In the genomic region with DNA sequence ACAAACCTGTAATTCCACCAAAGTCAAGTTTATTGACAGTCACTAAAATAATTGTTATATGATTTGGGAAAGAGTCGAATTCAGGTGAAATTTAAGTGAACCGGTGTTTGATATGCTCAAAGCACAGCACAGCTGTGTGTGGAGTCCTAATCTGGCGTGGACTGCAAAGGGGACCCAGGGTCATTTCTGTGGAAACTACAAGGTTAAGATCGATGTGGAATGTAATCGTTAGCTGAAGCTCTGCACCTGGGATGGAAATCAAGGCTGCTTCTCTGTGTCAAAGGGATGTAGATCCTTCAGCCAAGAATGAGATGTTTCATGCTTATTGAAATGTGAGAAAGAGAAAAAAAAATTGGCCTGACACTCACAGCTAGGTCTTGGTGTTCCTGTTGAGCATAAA, we compare ENCODE assay signal across 1 cellular context.
TF ChIP-seq lines count a peak whose summit lies in the region.

No MANE protein-coding gene starts in this region.

TF ChIP-seq in WTC11, 78 proteins besides CTCF, POLR2A, EP300 and RAD21 (continued from another document):
- TF ChIP-seq, protein P1, sequence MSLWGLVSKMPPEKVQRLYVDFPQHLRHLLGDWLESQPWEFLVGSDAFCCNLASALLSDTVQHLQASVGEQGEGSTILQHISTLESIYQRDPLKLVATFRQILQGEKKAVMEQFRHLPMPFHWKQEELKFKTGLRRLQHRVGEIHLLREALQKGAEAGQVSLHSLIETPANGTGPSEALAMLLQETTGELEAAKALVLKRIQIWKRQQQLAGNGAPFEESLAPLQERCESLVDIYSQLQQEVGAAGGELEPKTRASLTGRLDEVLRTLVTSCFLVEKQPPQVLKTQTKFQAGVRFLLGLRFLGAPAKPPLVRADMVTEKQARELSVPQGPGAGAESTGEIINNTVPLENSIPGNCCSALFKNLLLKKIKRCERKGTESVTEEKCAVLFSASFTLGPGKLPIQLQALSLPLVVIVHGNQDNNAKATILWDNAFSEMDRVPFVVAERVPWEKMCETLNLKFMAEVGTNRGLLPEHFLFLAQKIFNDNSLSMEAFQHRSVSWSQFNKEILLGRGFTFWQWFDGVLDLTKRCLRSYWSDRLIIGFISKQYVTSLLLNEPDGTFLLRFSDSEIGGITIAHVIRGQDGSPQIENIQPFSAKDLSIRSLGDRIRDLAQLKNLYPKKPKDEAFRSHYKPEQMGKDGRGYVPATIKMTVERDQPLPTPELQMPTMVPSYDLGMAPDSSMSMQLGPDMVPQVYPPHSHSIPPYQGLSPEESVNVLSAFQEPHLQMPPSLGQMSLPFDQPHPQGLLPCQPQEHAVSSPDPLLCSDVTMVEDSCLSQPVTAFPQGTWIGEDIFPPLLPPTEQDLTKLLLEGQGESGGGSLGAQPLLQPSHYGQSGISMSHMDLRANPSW (CRISPR knock-in tag; conservative IDR thresholded peaks at IDR 0.05; ENCODE audit: low read depth) = no peak
- no peak for TF ChIP-seq CREB1 (CRISPR knock-in tag; IDR thresholded peaks at IDR 0.05)
- TF ChIP-seq, protein P2, sequence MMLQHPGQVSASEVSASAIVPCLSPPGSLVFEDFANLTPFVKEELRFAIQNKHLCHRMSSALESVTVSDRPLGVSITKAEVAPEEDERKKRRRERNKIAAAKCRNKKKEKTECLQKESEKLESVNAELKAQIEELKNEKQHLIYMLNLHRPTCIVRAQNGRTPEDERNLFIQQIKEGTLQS (CRISPR knock-in tag; conservative IDR thresholded peaks at IDR 0.05) = no peak
- no peak for TF ChIP-seq ZMAT4 (CRISPR knock-in tag; IDR thresholded peaks at IDR 0.05)
- TF ChIP-seq NFATC4 (CRISPR knock-in tag; IDR thresholded peaks at IDR 0.05) = no peak
- no peak for TF ChIP-seq ATF1 (CRISPR knock-in tag; IDR thresholded peaks at IDR 0.05)
- TF ChIP-seq PRDM15 (CRISPR knock-in tag; IDR thresholded peaks at IDR 0.05) = no peak
- TF ChIP-seq NR1H2 (CRISPR knock-in tag; IDR thresholded peaks at IDR 0.05) = no peak
- TF ChIP-seq, protein P3, sequence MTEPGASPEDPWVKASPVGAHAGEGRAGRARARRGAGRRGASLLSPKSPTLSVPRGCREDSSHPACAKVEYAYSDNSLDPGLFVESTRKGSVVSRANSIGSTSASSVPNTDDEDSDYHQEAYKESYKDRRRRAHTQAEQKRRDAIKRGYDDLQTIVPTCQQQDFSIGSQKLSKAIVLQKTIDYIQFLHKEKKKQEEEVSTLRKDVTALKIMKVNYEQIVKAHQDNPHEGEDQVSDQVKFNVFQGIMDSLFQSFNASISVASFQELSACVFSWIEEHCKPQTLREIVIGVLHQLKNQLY (CRISPR knock-in tag; IDR thresholded peaks at IDR 0.05) = no peak
- TF ChIP-seq JUN (CRISPR knock-in tag; IDR thresholded peaks at IDR 0.05) = no peak
- TF ChIP-seq, protein P4, sequence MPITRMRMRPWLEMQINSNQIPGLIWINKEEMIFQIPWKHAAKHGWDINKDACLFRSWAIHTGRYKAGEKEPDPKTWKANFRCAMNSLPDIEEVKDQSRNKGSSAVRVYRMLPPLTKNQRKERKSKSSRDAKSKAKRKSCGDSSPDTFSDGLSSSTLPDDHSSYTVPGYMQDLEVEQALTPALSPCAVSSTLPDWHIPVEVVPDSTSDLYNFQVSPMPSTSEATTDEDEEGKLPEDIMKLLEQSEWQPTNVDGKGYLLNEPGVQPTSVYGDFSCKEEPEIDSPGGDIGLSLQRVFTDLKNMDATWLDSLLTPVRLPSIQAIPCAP (CRISPR knock-in tag; IDR thresholded peaks at IDR 0.05) = no peak
- TF ChIP-seq ZBTB21 (CRISPR knock-in tag; IDR thresholded peaks at IDR 0.05; ENCODE audit: borderline replicate concordance) = no peak
- TF ChIP-seq ERG (CRISPR knock-in tag; IDR thresholded peaks at IDR 0.05) = no peak
TF ChIP-seq in WTC11: peak in this region for 0.
